ENCODE assay signal across 30 cellular contexts in the genomic region with DNA sequence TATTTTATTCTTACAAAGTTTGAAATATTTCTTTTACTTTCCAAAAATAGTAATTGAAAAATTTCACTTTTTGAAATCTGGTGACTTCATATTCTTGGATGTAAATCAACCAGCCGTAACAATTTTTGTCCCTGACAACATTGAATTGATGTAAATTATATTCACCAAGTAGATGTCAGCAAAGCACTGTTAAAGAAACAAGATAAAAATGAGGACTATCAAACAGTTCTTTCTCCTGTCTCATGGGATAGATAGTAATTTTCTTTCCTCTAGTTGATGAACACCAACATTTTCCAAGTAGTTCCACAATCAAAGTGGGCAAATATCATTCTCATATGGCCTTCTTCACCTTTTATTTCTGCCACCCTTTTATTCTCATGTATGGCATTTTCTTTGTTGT.
"Had no signal": no experiment of that assay in that cellular context is flagged by ENCODE, and none has a peak within 500 bp of the region (broad histone marks: within the 10 kb centered on the region; RNA-seq: fewer than 3 reads in every experiment).

No MANE protein-coding gene starts in this region.

- H3K36me3 ChIP-seq: adrenal gland, ascending aorta, brain microvascular endothelial cell, breast epithelium, cardiac muscle cell had no signal

- H3K27ac ChIP-seq: adrenal gland, ascending aorta, body of pancreas, brain microvascular endothelial cell, breast epithelium, cardiac muscle cell had no signal

- DNase-seq: activated effector memory CD4-positive, alpha-beta T cell treated with anti-CD3 and anti-CD28 coated beads, Interleukin-2, amount 50 U/mL, for 16 hours; activated effector memory CD4-positive, alpha-beta T cell treated with Interleukin-2 at 50 U/mL for 16 hours; activated gamma-delta T cell; activated gamma-delta T cell treated with Interleukin-2 at 50 U/mL for 16 hours; activated naive CD4-positive, alpha-beta T cell; activated naive CD4-positive, alpha-beta T cell treated with anti-CD3 and anti-CD28 coated beads for 36 hours; activated naive CD4-positive, alpha-beta T cell treated with anti-CD3 and anti-CD28 coated beads, Interleukin-2, amount 10 ng/mL, durations not matched to agents 7 days and 5 days; activated naive CD4-positive, alpha-beta T cell treated with anti-CD3 and anti-CD28 coated beads, Interleukin-2, amount 50 U/mL, for 16 hours; activated naive CD4-positive, alpha-beta T cell treated with Interleukin-2 at 50 U/mL for 16 hours; activated naive CD8-positive, alpha-beta T cell treated with anti-CD3 and anti-CD28 coated beads for 36 hours; activated naive CD8-positive, alpha-beta T cell treated with anti-CD3 and anti-CD28 coated beads, Interleukin-2, amount 10 ng/mL, durations not matched to agents 7 days and 5 days; activated naive CD8-positive, alpha-beta T cell treated with anti-CD3 and anti-CD28 coated beads, Interleukin-2, amount 50 U/mL, for 24 hours; activated T-cell treated with anti-CD3 and anti-CD28 coated beads, Interleukin-2, amount 50 U/mL, for 1 hour; activated T-cell treated with anti-CD3 and anti-CD28 coated beads, Interleukin-2, amount 50 U/mL, for 24 hours; activated T-cell treated with anti-CD3 and anti-CD28 coated beads, Interleukin-2, amount 50 U/mL, for 4 hours; activated T-cell treated with anti-CD3 and anti-CD28 coated beads, Interleukin-2, amount 50 U/mL, for 48 hours; activated T-cell treated with anti-CD3 and anti-CD28 coated beads, Interleukin-2, amount 50 U/mL, for 72 hours; adrenal gland; amniotic stem cell; amygdala; anterior cingulate cortex; aorta; body of pancreas; brain microvascular endothelial cell; caudate nucleus; central memory CD4-positive, alpha-beta T cell; cerebellar nuclear complex had no signal

- H3K9me3 ChIP-seq: adrenal gland, ascending aorta, body of pancreas, breast epithelium had no signal

- H3K4me1 ChIP-seq: adrenal gland, ascending aorta, body of pancreas, breast epithelium had no signal

- H3K4me3 ChIP-seq: adrenal gland, ascending aorta, body of pancreas, breast epithelium, cardiac muscle cell had no signal

- H3K27me3 ChIP-seq: adrenal gland, ascending aorta, body of pancreas, brain microvascular endothelial cell, breast epithelium, cardiac muscle cell had no signal
